2 cellular contexts compared by ENCODE assay signal in genomic region chr6:14816106-14816864, GRCh38.
A peak's percentile ranks its signal among the peaks of the same experiment; 100 is the strongest.
TF ChIP-seq lines count a peak whose summit lies in the region.

No MANE protein-coding gene starts in this region.

TF ChIP-seq in IMR-90, 13 proteins besides CTCF, POLR2A, EP300 and RAD21:
- TF ChIP-seq CEBPB (IDR thresholded peaks at IDR 0.05; ENCODE audit: low read depth, low read length) (peak; percentile 77), NFE2L2 (IDR thresholded peaks at IDR 0.05; ENCODE audit: low read depth, low read length) (no peak), MAFK (IDR thresholded peaks at IDR 0.05; ENCODE audit: low read depth, low read length) (no peak), ELK1 (IDR thresholded peaks at IDR 0.05; ENCODE audit: borderline replicate concordance, low read depth, low read length) (no peak)

TF ChIP-seq in K562, 482 proteins besides CTCF, POLR2A, EP300 and RAD21:
- TF ChIP-seq RBM22 (IDR thresholded peaks at IDR 0.05; ENCODE audit: low read depth, low read length, poor library complexity, severe bottlenecking): no peak
- TF ChIP-seq ESRRA (IDR thresholded peaks at IDR 0.05; ENCODE audit: borderline replicate concordance, low read depth): peak; percentile 70; the same call in 1 of the 2 replicates
- peak; percentile 15; the same call in 1 of the 2 replicates for TF ChIP-seq CEBPG (CRISPR knock-in tag; IDR thresholded peaks at IDR 0.05)
- TF ChIP-seq CEBPG (tag; conservative IDR thresholded peaks at IDR 0.05 in 1 of 2, IDR thresholded peaks at IDR 0.05 in 1 of 2): 0 out of 4 replicates have a peak, but pooled peaks of 1 of the 2 experiments have one; percentile 31
- peak; percentile 68 for TF ChIP-seq CEBPB (tag; IDR thresholded peaks at IDR 0.05)
- peak; percentile 12; the same call in 1 of the 2 replicates for TF ChIP-seq TEAD4 (IDR thresholded peaks at IDR 0.05; ENCODE audit: low read length)
- no peak for TF ChIP-seq TEAD4 (CRISPR knock-in tag; IDR thresholded peaks at IDR 0.05; ENCODE audit: borderline replicate concordance)
- TF ChIP-seq TCF7L2 (IDR thresholded peaks at IDR 0.05; ENCODE audit: low read depth, low read length): no peak
- 0 out of 2 replicates have a peak, but pooled peaks have one; percentile 14 for TF ChIP-seq SMARCA4 (IDR thresholded peaks at IDR 0.05)
